32 cellular contexts compared by ENCODE assay signal in genomic region chr12:120749256-120749655, GRCh38.
"Had no signal": no experiment of that assay in that cellular context is flagged by ENCODE, and none has a peak within 500 bp of the region (broad histone marks: within the 10 kb centered on the region; RNA-seq: fewer than 3 reads in every experiment).

No MANE protein-coding gene starts in this region.

- H3K27me3 ChIP-seq: adrenal gland, body of pancreas, brain microvascular endothelial cell, breast epithelium had no signal

- H3K4me3 ChIP-seq: adrenal gland, body of pancreas, breast epithelium had no signal

- FAIRE-seq: astrocyte, TTC549 had no signal

- DNase-seq: activated B cell treated with CpG ODN at 0.5 μM for 24 hours; activated CD4-positive, alpha-beta memory T cell treated with anti-CD3 and anti-CD28 coated beads for 36 hours; activated CD4-positive, alpha-beta T cell treated with anti-CD3 and anti-CD28 coated beads for 4 hours; activated CD4-positive, alpha-beta T cell treated with anti-CD3 and anti-CD28 coated beads, Interleukin-2, amount 10 ng/mL, durations not matched to agents 24 days and 14 days; activated CD4-positive, alpha-beta T cell treated with anti-CD3 and anti-CD28 coated beads, Interleukin-2, amount 50 U/mL, for 1 hour; activated CD4-positive, alpha-beta T cell treated with anti-CD3 and anti-CD28 coated beads, Interleukin-2, amount 50 U/mL, for 4 hours; activated CD4-positive, CD25-positive, alpha-beta regulatory T cell treated with anti-CD3 and anti-CD28 coated beads, Interleukin-2, amount 50 U/mL, for 72 hours; activated CD8-positive, alpha-beta memory T cell treated with anti-CD3 and anti-CD28 coated beads, Interleukin-2, amount 50 U/mL, for 4 hours; activated CD8-positive, alpha-beta T cell treated with anti-CD3 and anti-CD28 coated beads for 36 hours; activated effector memory CD4-positive, alpha-beta T cell treated with anti-CD3 and anti-CD28 coated beads, Interleukin-2, amount 50 U/mL, for 16 hours; activated gamma-delta T cell treated with Interleukin-2 at 50 U/mL for 16 hours; activated naive CD4-positive, alpha-beta T cell; activated naive CD4-positive, alpha-beta T cell treated with anti-CD3 and anti-CD28 coated beads, Interleukin-2, amount 10 ng/mL, durations not matched to agents 7 days and 5 days; activated naive CD8-positive, alpha-beta T cell treated with anti-CD3 and anti-CD28 coated beads for 36 hours; activated T-cell treated with anti-CD3 and anti-CD28 coated beads for 4 hours; activated T-cell treated with anti-CD3 and anti-CD28 coated beads, Interleukin-2, amount 50 U/mL, for 1 hour; activated T-cell treated with anti-CD3 and anti-CD28 coated beads, Interleukin-2, amount 50 U/mL, for 4 hours; activated T-cell treated with anti-CD3 and anti-CD28 coated beads, Interleukin-2, amount 50 U/mL, for 72 hours; adrenal gland; amniotic stem cell; body of pancreas; brain microvascular endothelial cell; central memory CD4-positive, alpha-beta T cell; T-helper 1 cell; T-helper 2 cell; T-helper 9 cell had no signal

- H3K9me3 ChIP-seq: adrenal gland, body of pancreas, breast epithelium had no signal

- ATAC-seq: activated CD8-positive, alpha-beta T cell treated with anti-CD3 and anti-CD28 coated beads for 36 hours; activated naive CD4-positive, alpha-beta T cell treated with anti-CD3 and anti-CD28 coated beads, Interleukin-2, amount 50 U/mL, for 72 hours; activated T-cell treated with anti-CD3 and anti-CD28 coated beads, Interleukin-2, amount 50 U/mL, for 4 hours; activated T-cell treated with anti-CD3 and anti-CD28 coated beads, Interleukin-2, amount 50 U/mL, for 72 hours; activated T-helper 17 cell treated with anti-CD3 and anti-CD28 coated beads, Interleukin-2, amount 50 U/mL, for 72 hours; body of pancreas had no signal

- H3K4me1 ChIP-seq: adrenal gland, body of pancreas, breast epithelium had no signal

- H3K36me3 ChIP-seq: adrenal gland, brain microvascular endothelial cell, breast epithelium had no signal

- H3K27ac ChIP-seq: adrenal gland, body of pancreas, brain microvascular endothelial cell, breast epithelium, VCaP had no signal
